ENCODE assay signal across 1 cellular context in the genomic region with DNA sequence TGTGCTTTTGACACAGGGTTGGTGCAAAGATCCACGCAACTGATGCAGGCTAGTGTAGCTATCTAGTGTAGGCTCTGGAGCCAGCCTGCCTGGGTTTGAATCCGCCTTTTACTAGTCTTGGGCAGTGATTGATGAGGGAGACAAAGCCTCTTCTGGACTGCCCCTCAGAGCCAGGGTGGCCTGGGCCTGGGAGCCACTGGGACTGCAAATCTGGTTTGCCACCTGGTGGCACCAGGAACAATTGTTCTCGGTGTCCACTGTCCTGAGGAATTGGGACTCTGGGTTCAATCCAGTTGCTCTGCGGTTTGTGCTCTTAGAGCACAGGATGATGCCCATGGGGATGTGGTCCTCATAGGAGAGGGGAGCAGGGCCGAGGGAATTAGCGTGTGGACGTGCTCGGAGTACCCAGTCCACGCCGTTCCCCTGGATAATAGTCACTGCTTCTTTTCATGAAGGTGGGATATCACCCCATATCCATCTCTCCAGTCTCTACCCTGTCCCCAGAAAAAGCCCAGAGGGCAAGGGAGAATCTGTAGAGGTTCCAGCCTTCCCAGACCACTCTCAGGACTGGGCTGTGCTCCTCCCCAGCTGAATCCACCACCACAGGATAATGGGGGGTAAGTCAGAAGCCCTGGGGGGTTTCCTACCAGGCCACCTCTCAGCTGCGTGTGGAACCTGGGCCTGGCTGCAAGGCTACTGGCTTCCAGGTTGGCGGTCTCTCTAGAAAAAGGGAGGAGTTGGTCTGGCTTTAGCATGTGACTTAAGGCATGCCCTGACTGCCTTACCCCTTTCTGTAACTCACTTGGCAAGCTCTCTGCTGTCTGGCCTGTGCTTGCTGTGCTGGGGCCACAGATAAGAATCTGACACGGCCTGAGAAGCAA.
TF ChIP-seq lines count a peak whose summit lies in the region.

No MANE protein-coding gene starts in this region.

TF ChIP-seq in SK-N-SH treated with all-trans-retinoic acid at 6 μM for 48 hours, 23 proteins besides CTCF, POLR2A, EP300 and RAD21 (continued from another document):
- TF ChIP-seq, protein P1, sequence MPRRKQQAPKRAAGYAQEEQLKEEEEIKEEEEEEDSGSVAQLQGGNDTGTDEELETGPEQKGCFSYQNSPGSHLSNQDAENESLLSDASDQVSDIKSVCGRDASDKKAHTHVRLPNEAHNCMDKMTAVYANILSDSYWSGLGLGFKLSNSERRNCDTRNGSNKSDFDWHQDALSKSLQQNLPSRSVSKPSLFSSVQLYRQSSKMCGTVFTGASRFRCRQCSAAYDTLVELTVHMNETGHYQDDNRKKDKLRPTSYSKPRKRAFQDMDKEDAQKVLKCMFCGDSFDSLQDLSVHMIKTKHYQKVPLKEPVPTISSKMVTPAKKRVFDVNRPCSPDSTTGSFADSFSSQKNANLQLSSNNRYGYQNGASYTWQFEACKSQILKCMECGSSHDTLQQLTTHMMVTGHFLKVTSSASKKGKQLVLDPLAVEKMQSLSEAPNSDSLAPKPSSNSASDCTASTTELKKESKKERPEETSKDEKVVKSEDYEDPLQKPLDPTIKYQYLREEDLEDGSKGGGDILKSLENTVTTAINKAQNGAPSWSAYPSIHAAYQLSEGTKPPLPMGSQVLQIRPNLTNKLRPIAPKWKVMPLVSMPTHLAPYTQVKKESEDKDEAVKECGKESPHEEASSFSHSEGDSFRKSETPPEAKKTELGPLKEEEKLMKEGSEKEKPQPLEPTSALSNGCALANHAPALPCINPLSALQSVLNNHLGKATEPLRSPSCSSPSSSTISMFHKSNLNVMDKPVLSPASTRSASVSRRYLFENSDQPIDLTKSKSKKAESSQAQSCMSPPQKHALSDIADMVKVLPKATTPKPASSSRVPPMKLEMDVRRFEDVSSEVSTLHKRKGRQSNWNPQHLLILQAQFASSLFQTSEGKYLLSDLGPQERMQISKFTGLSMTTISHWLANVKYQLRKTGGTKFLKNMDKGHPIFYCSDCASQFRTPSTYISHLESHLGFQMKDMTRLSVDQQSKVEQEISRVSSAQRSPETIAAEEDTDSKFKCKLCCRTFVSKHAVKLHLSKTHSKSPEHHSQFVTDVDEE (CRISPR knock-in tag; IDR thresholded peaks at IDR 0.05) = no peak
- TF ChIP-seq, protein P2, sequence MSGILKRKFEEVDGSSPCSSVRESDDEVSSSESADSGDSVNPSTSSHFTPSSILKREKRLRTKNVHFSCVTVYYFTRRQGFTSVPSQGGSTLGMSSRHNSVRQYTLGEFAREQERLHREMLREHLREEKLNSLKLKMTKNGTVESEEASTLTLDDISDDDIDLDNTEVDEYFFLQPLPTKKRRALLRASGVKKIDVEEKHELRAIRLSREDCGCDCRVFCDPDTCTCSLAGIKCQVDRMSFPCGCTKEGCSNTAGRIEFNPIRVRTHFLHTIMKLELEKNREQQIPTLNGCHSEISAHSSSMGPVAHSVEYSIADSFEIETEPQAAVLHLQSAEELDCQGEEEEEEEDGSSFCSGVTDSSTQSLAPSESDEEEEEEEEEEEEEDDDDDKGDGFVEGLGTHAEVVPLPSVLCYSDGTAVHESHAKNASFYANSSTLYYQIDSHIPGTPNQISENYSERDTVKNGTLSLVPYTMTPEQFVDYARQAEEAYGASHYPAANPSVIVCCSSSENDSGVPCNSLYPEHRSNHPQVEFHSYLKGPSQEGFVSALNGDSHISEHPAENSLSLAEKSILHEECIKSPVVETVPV (CRISPR knock-in tag; IDR thresholded peaks at IDR 0.05) = no peak
- TF ChIP-seq ZNF565 (CRISPR knock-in tag; conservative IDR thresholded peaks at IDR 0.05; ENCODE audit: low read depth) (no peak), BACH2 (CRISPR knock-in tag; IDR thresholded peaks at IDR 0.05; ENCODE audit: borderline replicate concordance) (no peak), ESRRG (CRISPR knock-in tag; IDR thresholded peaks at IDR 0.05) (no peak)
